1 cellular context compared by ENCODE assay signal in genomic region chr5:156208271-156208670, GRCh38.
TF ChIP-seq lines count a peak whose summit lies in the region.

No MANE protein-coding gene starts in this region.

TF ChIP-seq in HepG2, 621 proteins besides CTCF, POLR2A, EP300 and RAD21 (continued from another document):
- TF ChIP-seq, protein P1, sequence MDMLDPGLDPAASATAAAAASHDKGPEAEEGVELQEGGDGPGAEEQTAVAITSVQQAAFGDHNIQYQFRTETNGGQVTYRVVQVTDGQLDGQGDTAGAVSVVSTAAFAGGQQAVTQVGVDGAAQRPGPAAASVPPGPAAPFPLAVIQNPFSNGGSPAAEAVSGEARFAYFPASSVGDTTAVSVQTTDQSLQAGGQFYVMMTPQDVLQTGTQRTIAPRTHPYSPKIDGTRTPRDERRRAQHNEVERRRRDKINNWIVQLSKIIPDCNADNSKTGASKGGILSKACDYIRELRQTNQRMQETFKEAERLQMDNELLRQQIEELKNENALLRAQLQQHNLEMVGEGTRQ (IDR thresholded peaks at IDR 0.05; ENCODE audit: low read depth, low read length): no peak
- TF ChIP-seq, protein P1 (CRISPR knock-in tag; IDR thresholded peaks at IDR 0.05; ENCODE audit: borderline replicate concordance): no peak
- no peak for TF ChIP-seq ATF7-NPFF (CRISPR knock-in tag; IDR thresholded peaks at IDR 0.05; ENCODE audit: low read depth)
- TF ChIP-seq MIER2 (CRISPR knock-in tag; IDR thresholded peaks at IDR 0.05): peak; percentile 79
- no peak for TF ChIP-seq STAG1 (CRISPR knock-in tag; IDR thresholded peaks at IDR 0.05)
- no peak for TF ChIP-seq MAFK (conservative IDR thresholded peaks at IDR 0.05 in 1 of 2, IDR thresholded peaks at IDR 0.05 in 1 of 2; ENCODE audit: low read length in 2 of 2)
- TF ChIP-seq CREBL2 (CRISPR knock-in tag; IDR thresholded peaks at IDR 0.05; ENCODE audit: borderline replicate concordance): no peak
